11 cellular contexts compared by ENCODE assay signal in genomic region chr7:14714161-14714728, GRCh38.
A peak's percentile ranks its signal among the peaks of the same experiment; 100 is the strongest.
DNase-seq lines count a peak whose midpoint lies in the region; ATAC-seq lines count a peak whose summit lies in the region.
"Had no signal": no experiment of that assay in that cellular context is flagged by ENCODE, and none has a peak within 500 bp of the region (broad histone marks: within the 10 kb centered on the region; RNA-seq: fewer than 3 reads in every experiment).

No MANE protein-coding gene starts in this region.

- no peak for DNase-seq in epithelial cell of prostate (ENCODE audit: low read depth, low spot score)
- DNase-seq in NOMO-1 treated with DMSO at 0.1 percent for 48 hours (lab: John Stamatoyannopoulos, UW; ENCODE audit: unreplicated experiment), result no peak
- no peak for DNase-seq in cerebellar nuclear complex (lab: John Stamatoyannopoulos, UW)
- no peak for DNase-seq in NCI-H1436 treated with DMSO at 0.1 percent for 48 hours (lab: John Stamatoyannopoulos, UW)
- no peak for DNase-seq in Right ventricle myocardium inferior (ENCODE audit: missing footprints)
- DNase-seq: DND-41, SW 1271, transverse colon had no signal

- peak overlapping the region; percentile 1 for H3K27ac ChIP-seq in epithelial cell of prostate
- H3K27ac ChIP-seq: transverse colon had no signal

- intact Hi-C loops in Right ventricle myocardium inferior (cut with DNase I), result loop anchor here (10.0 kb wide), 1 partner anchor 591 kb away; no protein-coding TSS in a partner anchor

- ATAC-seq in GM18873 (IDR thresholded peaks at IDR 0.05; ENCODE audit: low FRiP score, unreplicated experiment) (peak; percentile 98), GM21447 (IDR thresholded peaks at IDR 0.05; ENCODE audit: unreplicated experiment) (peak; percentile 97), HG03064 (IDR thresholded peaks at IDR 0.05; ENCODE audit: low read depth, unreplicated experiment) (peak; percentile 98), Right ventricle myocardium inferior (no peak)
